21 cellular contexts compared by ENCODE assay signal in genomic region chr6:170084166-170084730, GRCh38.
A peak's percentile ranks its signal among the peaks of the same experiment; 100 is the strongest.
DNase-seq lines count a peak whose midpoint lies in the region; ATAC-seq and TF ChIP-seq lines count a peak whose summit lies in the region.
"Had no signal": no experiment of that assay in that cellular context is flagged by ENCODE, and none has a peak within 500 bp of the region (broad histone marks: within the 10 kb centered on the region; RNA-seq: fewer than 3 reads in every experiment).

No MANE protein-coding gene starts in this region.

- no peaks in the 10 kb centered on the region for H3K36me3 Mint-ChIP-seq in activated T-cell treated with anti-CD3 and anti-CD28 coated beads, Interleukin-2, amount 50 U/mL, for 24 hours (ENCODE audit: low read depth)

- peaks cover 2% of the 10 kb centered on the region for H3K27me3 Mint-ChIP-seq in activated T-cell treated with anti-CD3 and anti-CD28 coated beads, Interleukin-2, amount 50 U/mL, for 24 hours

- ATAC-seq in left lobe of liver = no peak
- no peak for ATAC-seq in sciatic nerve
- no peak for ATAC-seq in left colon
- ATAC-seq: A549, GM23338 had no signal

- intact Hi-C loops in sciatic nerve (cut with DNase I) = no loop called here
- intact Hi-C loops in left colon (cut with DNase I, micrococcal nuclease) = no loop called here

- H3K4me1 Mint-ChIP-seq in activated T-cell treated with anti-CD3 and anti-CD28 coated beads, Interleukin-2, amount 50 U/mL, for 24 hours (ENCODE audit: low read depth) = peaks cover 19% of the 10 kb centered on the region
- H3K4me1 Mint-ChIP-seq: GM23338 had no signal

- no peaks in the 10 kb centered on the region for H3K9me3 Mint-ChIP-seq in activated T-cell treated with anti-CD3 and anti-CD28 coated beads, Interleukin-2, amount 50 U/mL, for 24 hours

- H3K4me3 Mint-ChIP-seq in activated T-cell treated with anti-CD3 and anti-CD28 coated beads, Interleukin-2, amount 50 U/mL, for 24 hours = no peak overlapping the region
- H3K4me3 Mint-ChIP-seq: B cell, CD14-positive monocyte, GM23338 had no signal

- H3K9me3 ChIP-seq in right atrium auricular region = no peaks in the 10 kb centered on the region
- H3K9me3 ChIP-seq: A549, HAP-1 had no signal

- H3K27me3 ChIP-seq in right atrium auricular region = no peaks in the 10 kb centered on the region

- H3K27ac Mint-ChIP-seq in activated T-cell treated with anti-CD3 and anti-CD28 coated beads, Interleukin-2, amount 50 U/mL, for 24 hours = no peak overlapping the region
- H3K27ac Mint-ChIP-seq: CD14-positive monocyte, GM23338 had no signal

- DNase-seq in activated T-cell treated with anti-CD3 and anti-CD28 coated beads, Interleukin-2, amount 50 U/mL, for 24 hours = peak; percentile 3
- DNase-seq in activated T-cell treated with anti-CD3 and anti-CD28 coated beads, Interleukin-2, amount 50 U/mL, for 1 hour = no peak
- DNase-seq in right atrium auricular region (ENCODE audit: low spot score) (peak; percentile 16), left lobe of liver (ENCODE audit: low spot score) (peak; percentile 19), sciatic nerve (ENCODE audit: low spot score) (peak; percentile 34), NCI-H510A (lab: John Stamatoyannopoulos, UW) (no peak), left colon (no peak)
- DNase-seq: KG1; NCI-H1092; NCI-H1436; NCI-H187 treated with DMSO at 0.1 percent for 48 hours; NCI-H2227 treated with DMSO at 0.1 percent for 48 hours; NCI-H510A treated with DMSO at 0.1 percent for 48 hours; NCI-H748 treated with DMSO at 0.1 percent for 48 hours; NK-92 treated with Interleukin-12 subunit alpha and Interleukin-12 subunit beta, amount 100 ng/mL, for 24 hours had no signal

- no peak for TF ChIP-seq CTCF in right atrium auricular region (IDR thresholded peaks at IDR 0.05)

- H3K4me1 ChIP-seq in right atrium auricular region = peaks cover 0 to under 1% of the 10 kb centered on the region in 2 donors
- H3K4me1 ChIP-seq: A549, HAP-1 had no signal

- no peaks in the 10 kb centered on the region for H3K36me3 ChIP-seq in right atrium auricular region
- H3K36me3 ChIP-seq: HAP-1 had no signal

- H3K4me3 ChIP-seq in right atrium auricular region = no peak overlapping the region
- H3K4me3 ChIP-seq: A549, GM23338, HAP-1 had no signal

- no peak overlapping the region for H3K27ac ChIP-seq in right atrium auricular region
- H3K27ac ChIP-seq: A549, RWPE1 had no signal

Comparison
In these comparisons a context has a peak if more than half of its experiments do, and no peak if none do; other contexts are left out.
1. DNase-seq: peak in activated T-cell treated with anti-CD3 and anti-CD28 coated beads, Interleukin-2, amount 50 U/mL, for 24 hours (single experiment), right atrium auricular region (single experiment), left lobe of liver (single experiment) and sciatic nerve (single experiment); none in activated T-cell treated with anti-CD3 and anti-CD28 coated beads, Interleukin-2, amount 50 U/mL, for 1 hour (single experiment), NCI-H510A (single experiment) and left colon (0 of 2).